Comparison of ENCODE assay signal across 21 cellular contexts in the genomic region with DNA sequence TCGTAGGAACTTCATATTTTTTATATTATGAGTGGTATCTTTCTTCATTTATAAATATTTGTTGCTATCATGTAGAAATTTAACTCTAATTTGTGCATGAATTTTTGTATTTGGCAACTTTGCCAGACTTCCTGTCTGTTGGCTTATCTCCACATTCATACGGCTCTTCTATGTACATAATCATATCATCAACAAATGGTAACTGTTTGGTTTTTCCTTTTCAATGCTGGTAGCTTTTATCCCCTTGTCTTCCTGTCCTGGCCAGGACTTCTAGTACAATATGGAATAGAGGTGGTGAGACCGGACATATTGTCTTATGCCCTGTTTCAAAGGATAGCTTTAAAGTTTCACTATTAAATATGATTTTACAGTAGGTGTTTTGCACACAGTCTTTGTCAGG.
A peak's percentile ranks its signal among the peaks of the same experiment; 100 is the strongest.
DNase-seq lines count a peak whose midpoint lies in the region; ATAC-seq, FAIRE-seq and TF ChIP-seq lines count a peak whose summit lies in the region.
"Had no signal": no experiment of that assay in that cellular context is flagged by ENCODE, and none has a peak within 500 bp of the region (broad histone marks: within the 10 kb centered on the region; RNA-seq: fewer than 3 reads in every experiment).

No MANE protein-coding gene starts in this region.

- no peaks in the 10 kb centered on the region for H3K27me3 ChIP-seq in SK-N-SH (ENCODE audit: insufficient read depth)
- H3K27me3 ChIP-seq: BLaER1 treated with 17β-estradiol and CSF1 and Interleukin-3, amounts not matched to agents 10 nM and 100 nM had no signal

- no peak overlapping the region for H3K9ac ChIP-seq in SK-N-SH
- H3K9ac ChIP-seq in SK-N-MC (ENCODE audit: insufficient read length): peak overlapping the region; percentile 45
- H3K9ac ChIP-seq: BLaER1 treated with 17β-estradiol and CSF1 and Interleukin-3, amounts not matched to agents 10 nM and 100 nM had no signal

- 0 out of 2 replicates have a peak overlapping the region, but pooled peaks have one; percentile 59 for H2AFZ ChIP-seq in SK-N-SH (ENCODE audit: low read depth)

- no peak overlapping the region for H3K4me2 ChIP-seq in SK-N-SH
- H3K4me2 ChIP-seq: BLaER1 treated with 17β-estradiol and CSF1 and Interleukin-3, amounts not matched to agents 10 nM and 100 nM had no signal

- ATAC-seq in SK-N-SH treated with all-trans-retinoic acid at 6 μM for 48 hours: no peak

- H3K9me3 ChIP-seq in SK-N-SH (no peaks in the 10 kb centered on the region), SK-N-MC (ENCODE audit: low read depth, low read length) (no peaks in the 10 kb centered on the region)

- H3K9me2 ChIP-seq in SK-N-SH: no peaks in the 10 kb centered on the region

- H3K36me3 ChIP-seq in SK-N-SH (replicated peaks in 1 of 2; ENCODE audit: control insufficient read depth in 1 of 2, insufficient read depth in 2 of 2, low read length in 1 of 2) (no peaks in the 10 kb centered on the region), SK-N-MC (ENCODE audit: insufficient read depth, low read length) (no peaks in the 10 kb centered on the region)
- H3K36me3 ChIP-seq: BLaER1 treated with 17β-estradiol and CSF1 and Interleukin-3, amounts not matched to agents 10 nM and 100 nM had no signal

- no peak overlapping the region for H3K27ac ChIP-seq in SK-N-SH (ENCODE audit: low read depth in 2 of 2, low read length in 1 of 2)
- peak overlapping the region; percentile 60 for H3K27ac ChIP-seq in SK-N-MC
- H3K27ac ChIP-seq: 22Rv1; BLaER1 treated with 17β-estradiol and CSF1 and Interleukin-3, amounts not matched to agents 10 nM and 100 nM had no signal

- no peak for TF ChIP-seq CTCF in SK-N-SH (IDR thresholded peaks at IDR 0.05)

- POLR2A ChIA-PET in SK-N-SH (lab: Yijun Ruan, JAX): no interaction called here

- CTCF ChIA-PET in SK-N-SH (lab: Yijun Ruan, JAX): interaction anchor here (0.7 kb wide), 1 partner anchor 151 kb away, joined by 3 read pairs; no protein-coding TSS in a partner anchor

- FAIRE-seq in frontal cortex (lab: Jason Lieb, UNC): no peak
- FAIRE-seq: A204.1, G401.6, GM12892 had no signal

- no peak for TF ChIP-seq RAD21 in SK-N-SH (IDR thresholded peaks at IDR 0.05; ENCODE audit: low read length)

- DNase-seq in SK-N-SH (no peak), SK-N-MC (ENCODE audit: low read depth, low spot score) (no peak), dermis microvascular lymphatic vessel endothelial cell (ENCODE audit: low read depth in 2 of 2) (peak; percentile 7 to 55), iris pigment epithelial cell (ENCODE audit: low read depth) (peak; percentile 21), NOMO-1 (lab: John Stamatoyannopoulos, UW; ENCODE audit: unreplicated experiment in 2 of 2) (no peak), H4 (ENCODE audit: low spot score) (no peak), frontal cortex (ENCODE audit: low spot score in 2 of 2) (no peak)
- DNase-seq: Caco-2; CD4-positive, alpha-beta T cell; CD8-positive, alpha-beta memory T cell; DMS153; DND-41; GOT3; H7; HCEC 1CT had no signal

- H4K20me1 ChIP-seq in SK-N-SH (ENCODE audit: insufficient read depth): no peaks in the 10 kb centered on the region
- H4K20me1 ChIP-seq: BLaER1 treated with 17β-estradiol and CSF1 and Interleukin-3, amounts not matched to agents 10 nM and 100 nM had no signal

- H3K4me3 ChIP-seq in SK-N-SH (ENCODE audit: low read depth in 2 of 2, low read length in 1 of 2) (no peak overlapping the region), SK-N-MC (no peak overlapping the region; the same call in 1 of the 2 replicates)
- H3K4me3 ChIP-seq: BLaER1 treated with 17β-estradiol and CSF1 and Interleukin-3, amounts not matched to agents 10 nM and 100 nM had no signal

- WGBS in SK-N-SH (ENCODE audit: low lambda C conversion rate): 60% methylated on average over 3 of the region's 3 CpGs

- H3F3A ChIP-seq in SK-N-SH (replicated peaks; ENCODE audit: insufficient read depth): peaks cover 8% of the 10 kb centered on the region

- no peaks in the 10 kb centered on the region for H3K79me2 ChIP-seq in SK-N-SH (ENCODE audit: insufficient read depth)

- TF ChIP-seq EP300 in SK-N-SH (IDR thresholded peaks at IDR 0.05; ENCODE audit: borderline replicate concordance in 1 of 2, low read depth in 1 of 2, low read length in 1 of 2): no peak

- H3K4me1 ChIP-seq in SK-N-SH (ENCODE audit: control insufficient read depth in 1 of 2, insufficient read depth in 2 of 2, low read depth in 1 of 2, low read length in 1 of 2): no peaks in the 10 kb centered on the region; a peak in 1 of 4 replicates
- H3K4me1 ChIP-seq: Caco-2 had no signal

TF ChIP-seq in SK-N-SH, 30 proteins besides CTCF, POLR2A, EP300 and RAD21:
- TF ChIP-seq, protein P1, sequence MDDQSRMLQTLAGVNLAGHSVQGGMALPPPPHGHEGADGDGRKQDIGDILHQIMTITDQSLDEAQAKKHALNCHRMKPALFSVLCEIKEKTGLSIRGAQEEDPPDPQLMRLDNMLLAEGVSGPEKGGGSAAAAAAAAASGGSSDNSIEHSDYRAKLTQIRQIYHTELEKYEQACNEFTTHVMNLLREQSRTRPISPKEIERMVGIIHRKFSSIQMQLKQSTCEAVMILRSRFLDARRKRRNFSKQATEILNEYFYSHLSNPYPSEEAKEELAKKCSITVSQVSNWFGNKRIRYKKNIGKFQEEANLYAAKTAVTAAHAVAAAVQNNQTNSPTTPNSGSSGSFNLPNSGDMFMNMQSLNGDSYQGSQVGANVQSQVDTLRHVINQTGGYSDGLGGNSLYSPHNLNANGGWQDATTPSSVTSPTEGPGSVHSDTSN (IDR thresholded peaks at IDR 0.05): no peak
- TF ChIP-seq TAF1 (IDR thresholded peaks at IDR 0.05; ENCODE audit: borderline replicate concordance, low read depth, low read length) (no peak), RXRA (IDR thresholded peaks at IDR 0.05; ENCODE audit: borderline replicate concordance, low read depth) (no peak), FOXM1 (IDR thresholded peaks at IDR 0.05; ENCODE audit: low read depth) (no peak), TCF12 (IDR thresholded peaks at IDR 0.05) (no peak), GATA2 (CRISPR knock-in tag; IDR thresholded peaks at IDR 0.05) (no peak), JUND (IDR thresholded peaks at IDR 0.05) (no peak), FOXJ3 (CRISPR knock-in tag; IDR thresholded peaks at IDR 0.05) (no peak), POLR2AphosphoS5 (IDR thresholded peaks at IDR 0.05; ENCODE audit: low read depth, low read length) (no peak), NFIC (IDR thresholded peaks at IDR 0.05; ENCODE audit: borderline replicate concordance) (no peak)

TF ChIP-seq in SK-N-SH treated with all-trans-retinoic acid at 6 μM for 48 hours, 23 proteins besides CTCF, POLR2A, EP300 and RAD21 (continues in another document):
- TF ChIP-seq ZNF565 (CRISPR knock-in tag; conservative IDR thresholded peaks at IDR 0.05; ENCODE audit: low read depth) (no peak), OSR1 (CRISPR knock-in tag; IDR thresholded peaks at IDR 0.05) (no peak)
- TF ChIP-seq, protein P2, sequence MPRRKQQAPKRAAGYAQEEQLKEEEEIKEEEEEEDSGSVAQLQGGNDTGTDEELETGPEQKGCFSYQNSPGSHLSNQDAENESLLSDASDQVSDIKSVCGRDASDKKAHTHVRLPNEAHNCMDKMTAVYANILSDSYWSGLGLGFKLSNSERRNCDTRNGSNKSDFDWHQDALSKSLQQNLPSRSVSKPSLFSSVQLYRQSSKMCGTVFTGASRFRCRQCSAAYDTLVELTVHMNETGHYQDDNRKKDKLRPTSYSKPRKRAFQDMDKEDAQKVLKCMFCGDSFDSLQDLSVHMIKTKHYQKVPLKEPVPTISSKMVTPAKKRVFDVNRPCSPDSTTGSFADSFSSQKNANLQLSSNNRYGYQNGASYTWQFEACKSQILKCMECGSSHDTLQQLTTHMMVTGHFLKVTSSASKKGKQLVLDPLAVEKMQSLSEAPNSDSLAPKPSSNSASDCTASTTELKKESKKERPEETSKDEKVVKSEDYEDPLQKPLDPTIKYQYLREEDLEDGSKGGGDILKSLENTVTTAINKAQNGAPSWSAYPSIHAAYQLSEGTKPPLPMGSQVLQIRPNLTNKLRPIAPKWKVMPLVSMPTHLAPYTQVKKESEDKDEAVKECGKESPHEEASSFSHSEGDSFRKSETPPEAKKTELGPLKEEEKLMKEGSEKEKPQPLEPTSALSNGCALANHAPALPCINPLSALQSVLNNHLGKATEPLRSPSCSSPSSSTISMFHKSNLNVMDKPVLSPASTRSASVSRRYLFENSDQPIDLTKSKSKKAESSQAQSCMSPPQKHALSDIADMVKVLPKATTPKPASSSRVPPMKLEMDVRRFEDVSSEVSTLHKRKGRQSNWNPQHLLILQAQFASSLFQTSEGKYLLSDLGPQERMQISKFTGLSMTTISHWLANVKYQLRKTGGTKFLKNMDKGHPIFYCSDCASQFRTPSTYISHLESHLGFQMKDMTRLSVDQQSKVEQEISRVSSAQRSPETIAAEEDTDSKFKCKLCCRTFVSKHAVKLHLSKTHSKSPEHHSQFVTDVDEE (CRISPR knock-in tag; IDR thresholded peaks at IDR 0.05): no peak
- TF ChIP-seq, protein P3, sequence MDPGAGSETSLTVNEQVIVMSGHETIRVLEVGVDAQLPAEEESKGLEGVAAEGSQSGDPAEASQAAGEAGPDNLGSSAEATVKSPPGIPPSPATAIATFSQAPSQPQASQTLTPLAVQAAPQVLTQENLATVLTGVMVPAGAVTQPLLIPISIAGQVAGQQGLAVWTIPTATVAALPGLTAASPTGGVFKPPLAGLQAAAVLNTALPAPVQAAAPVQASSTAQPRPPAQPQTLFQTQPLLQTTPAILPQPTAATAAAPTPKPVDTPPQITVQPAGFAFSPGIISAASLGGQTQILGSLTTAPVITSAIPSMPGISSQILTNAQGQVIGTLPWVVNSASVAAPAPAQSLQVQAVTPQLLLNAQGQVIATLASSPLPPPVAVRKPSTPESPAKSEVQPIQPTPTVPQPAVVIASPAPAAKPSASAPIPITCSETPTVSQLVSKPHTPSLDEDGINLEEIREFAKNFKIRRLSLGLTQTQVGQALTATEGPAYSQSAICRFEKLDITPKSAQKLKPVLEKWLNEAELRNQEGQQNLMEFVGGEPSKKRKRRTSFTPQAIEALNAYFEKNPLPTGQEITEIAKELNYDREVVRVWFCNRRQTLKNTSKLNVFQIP (CRISPR knock-in tag; IDR thresholded peaks at IDR 0.05; ENCODE audit: borderline replicate concordance, low read depth): no peak
- TF ChIP-seq, protein P4, sequence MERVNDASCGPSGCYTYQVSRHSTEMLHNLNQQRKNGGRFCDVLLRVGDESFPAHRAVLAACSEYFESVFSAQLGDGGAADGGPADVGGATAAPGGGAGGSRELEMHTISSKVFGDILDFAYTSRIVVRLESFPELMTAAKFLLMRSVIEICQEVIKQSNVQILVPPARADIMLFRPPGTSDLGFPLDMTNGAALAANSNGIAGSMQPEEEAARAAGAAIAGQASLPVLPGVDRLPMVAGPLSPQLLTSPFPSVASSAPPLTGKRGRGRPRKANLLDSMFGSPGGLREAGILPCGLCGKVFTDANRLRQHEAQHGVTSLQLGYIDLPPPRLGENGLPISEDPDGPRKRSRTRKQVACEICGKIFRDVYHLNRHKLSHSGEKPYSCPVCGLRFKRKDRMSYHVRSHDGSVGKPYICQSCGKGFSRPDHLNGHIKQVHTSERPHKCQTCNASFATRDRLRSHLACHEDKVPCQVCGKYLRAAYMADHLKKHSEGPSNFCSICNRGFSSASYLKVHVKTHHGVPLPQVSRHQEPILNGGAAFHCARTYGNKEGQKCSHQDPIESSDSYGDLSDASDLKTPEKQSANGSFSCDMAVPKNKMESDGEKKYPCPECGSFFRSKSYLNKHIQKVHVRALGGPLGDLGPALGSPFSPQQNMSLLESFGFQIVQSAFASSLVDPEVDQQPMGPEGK (CRISPR knock-in tag; IDR thresholded peaks at IDR 0.05; ENCODE audit: borderline replicate concordance): no peak

Comparison
In these comparisons a context has a peak if more than half of its experiments do, and no peak if none do; other contexts are left out.
1. DNase-seq: peak in dermis microvascular lymphatic vessel endothelial cell (2 of 2) and iris pigment epithelial cell (single experiment); none in SK-N-SH (single experiment), SK-N-MC (single experiment), NOMO-1 (0 of 2), H4 (single experiment) and frontal cortex (0 of 2).